14 cellular contexts compared by ENCODE assay signal in genomic region chr12:122506393-122506938, GRCh38.
"Had no signal": no experiment of that assay in that cellular context is flagged by ENCODE, and none has a peak within 500 bp of the region (broad histone marks: within the 10 kb centered on the region; RNA-seq: fewer than 3 reads in every experiment).

No MANE protein-coding gene starts in this region.

- H3K4me1 ChIP-seq: pancreas, testis, upper lobe of right lung had no signal

- H3K9me3 ChIP-seq: adrenal gland, gastroesophageal sphincter, left lung, pancreas, SK-N-SH, testis, upper lobe of right lung had no signal

- H3K4me3 ChIP-seq: adrenal gland, gastroesophageal sphincter, left lung, pancreas, testis, upper lobe of right lung had no signal

- ATAC-seq: effector memory CD8-positive, alpha-beta T cell; gastroesophageal sphincter; left lung; pancreas; upper lobe of right lung had no signal

- H3K27me3 Mint-ChIP-seq: dendritic cell treated with granulocyte-macrophage colony-stimulating factor and Interleukin-4, amounts not matched to agents 40 ng/mL and 50 ng/mL, for 4 days; effector memory CD8-positive, alpha-beta T cell; stimulated activated naive CD8-positive, alpha-beta T cell treated with anti-CD3 and anti-CD28 coated beads, Interleukin-15, Interleukin-2, amounts not matched to agents 100 ng/mL and 50 ng/mL, for 24 hours had no signal

- DNase-seq: activated CD4-positive, alpha-beta T cell treated with anti-CD3 and anti-CD28 coated beads, Interleukin-2, amount 50 U/mL, for 48 hours; activated CD4-positive, CD25-positive, alpha-beta regulatory T cell; adrenal gland; effector memory CD8-positive, alpha-beta T cell; left lung; pancreas; SK-N-SH; stimulated activated CD4-positive, alpha-beta T cell treated with anti-CD3 and anti-CD28 coated beads, Interleukin-4, amount 100 ng/mL, for 24 hours; testis; upper lobe of right lung had no signal

- H3K27me3 ChIP-seq: adrenal gland, gastroesophageal sphincter, left lung, pancreas, testis, upper lobe of right lung had no signal

- H3K27ac Mint-ChIP-seq: dendritic cell treated with granulocyte-macrophage colony-stimulating factor and Interleukin-4, amounts not matched to agents 40 ng/mL and 50 ng/mL, for 4 days; stimulated activated naive CD8-positive, alpha-beta T cell treated with anti-CD3 and anti-CD28 coated beads, Interleukin-15, Interleukin-2, amounts not matched to agents 100 ng/mL and 50 ng/mL, for 24 hours had no signal

- H3K4me2 ChIP-seq: SK-N-SH had no signal

- FAIRE-seq: keratinocyte, pancreas had no signal

- H3K4me3 Mint-ChIP-seq: dendritic cell treated with granulocyte-macrophage colony-stimulating factor and Interleukin-4, amounts not matched to agents 40 ng/mL and 50 ng/mL, for 4 days; effector memory CD8-positive, alpha-beta T cell; stimulated activated naive CD8-positive, alpha-beta T cell treated with anti-CD3 and anti-CD28 coated beads, Interleukin-15, Interleukin-2, amounts not matched to agents 100 ng/mL and 50 ng/mL, for 24 hours had no signal

- H3K27ac ChIP-seq: adrenal gland, gastroesophageal sphincter, left lung, pancreas, testis, upper lobe of right lung had no signal

- H3K9ac ChIP-seq: SK-N-SH had no signal

- H3K9me3 Mint-ChIP-seq: dendritic cell treated with granulocyte-macrophage colony-stimulating factor and Interleukin-4, amounts not matched to agents 40 ng/mL and 50 ng/mL, for 4 days; effector memory CD8-positive, alpha-beta T cell; stimulated activated naive CD8-positive, alpha-beta T cell treated with anti-CD3 and anti-CD28 coated beads, Interleukin-15, Interleukin-2, amounts not matched to agents 100 ng/mL and 50 ng/mL, for 24 hours had no signal
